ENCODE assay signal across 10 cellular contexts in genomic region chr4:1177274-1178141, GRCh38. TPM values are rescaled to one million over a fixed set of nuclear protein-coding genes. Genes with fewer than 3 reads are reported as not detected.
A peak's percentile ranks its signal among the peaks of the same experiment; 100 is the strongest.
DNase-seq lines count a peak whose midpoint lies in the region; ATAC-seq and TF ChIP-seq lines count a peak whose summit lies in the region.
"Had no signal": no experiment of that assay in that cellular context is flagged by ENCODE, and none has a peak within 500 bp of the region (broad histone marks: within the 10 kb centered on the region; RNA-seq: fewer than 3 reads in every experiment).

No MANE protein-coding gene starts in this region.

- no peak overlapping the region for H2AFZ ChIP-seq in MM.1S (ENCODE audit: low read length)

- no peak overlapping the region for H3K27ac ChIP-seq in lower lobe of right lung
- peak overlapping the region; percentile 31 to 57 for H3K27ac ChIP-seq in uterus
- no peak overlapping the region for H3K27ac ChIP-seq in MM.1S (ENCODE audit: low read length)

- H3K4me2 ChIP-seq in MM.1S (ENCODE audit: low read depth, low read length), result no peak overlapping the region

- intact Hi-C loops in lower lobe of right lung (cut with DNase I), result no loop called here
- intact Hi-C loops in uterus (cut with DNase I; ENCODE audit: low total_unique reads), result no loop called here

- no peak for TF ChIP-seq POLR2A in uterus (IDR thresholded peaks at IDR 0.05)

- TF ChIP-seq CTCF in astrocyte of the cerebellum (IDR thresholded peaks at IDR 0.05; ENCODE audit: low read depth, low read length, missing control alignments) (no peak), lower lobe of right lung (IDR thresholded peaks at IDR 0.05) (no peak), uterus (IDR thresholded peaks at IDR 0.05) (no peak), MM.1S (IDR thresholded peaks at IDR 0.05; ENCODE audit: low read length) (no peak)

- DNase-seq in activated gamma-delta T cell treated with Interleukin-2 at 50 U/mL for 16 hours (peak; percentile 64), activated gamma-delta T cell (lab: John Stamatoyannopoulos, UW) (no peak), astrocyte of the cerebellum (ENCODE audit: low read depth) (peak; percentile 24), lower lobe of right lung (no peak), uterus (peak in 1 of 2 donors; percentile 16), MM.1S (no peak), NCI-H774 (lab: John Stamatoyannopoulos, UW) (no peak)
- DNase-seq: activated CD4-positive, alpha-beta T cell treated with anti-CD3 and anti-CD28 coated beads, Interleukin-2, amount 50 U/mL, for 48 hours; dermis blood vessel endothelial cell had no signal

- no peak overlapping the region for H3K9ac ChIP-seq in MM.1S (ENCODE audit: low read length)

- H3K9me3 ChIP-seq in lower lobe of right lung, result no peaks in the 10 kb centered on the region
- no peaks in the 10 kb centered on the region for H3K9me3 ChIP-seq in uterus
- no peaks in the 10 kb centered on the region for H3K9me3 ChIP-seq in MM.1S (replicated peaks; ENCODE audit: insufficient read depth, low read length)

- no peaks in the 10 kb centered on the region for H3K36me3 ChIP-seq in lower lobe of right lung
- no peaks in the 10 kb centered on the region for H3K36me3 ChIP-seq in uterus
- no peaks in the 10 kb centered on the region for H3K36me3 ChIP-seq in MM.1S (replicated peaks; ENCODE audit: insufficient read depth, low read length)

- H3K4me3 ChIP-seq in astrocyte of the cerebellum (ENCODE audit: low read depth, low read length), result no peak overlapping the region
- H3K4me3 ChIP-seq in lower lobe of right lung, result no peak overlapping the region
- H3K4me3 ChIP-seq in uterus, result no peak overlapping the region
- no peak overlapping the region for H3K4me3 ChIP-seq in MM.1S (ENCODE audit: low read length)

- H3F3A ChIP-seq in MM.1S (ENCODE audit: insufficient read depth, low read length), result no peaks in the 10 kb centered on the region

- ATAC-seq in lower lobe of right lung (peak; percentile 34 to 51), GM19395 (IDR thresholded peaks at IDR 0.05; ENCODE audit: unreplicated experiment) (no peak)

- H3K4me1 ChIP-seq in lower lobe of right lung (peaks cover 6% of the 10 kb centered on the region), uterus (peaks cover 7 to 9% of the 10 kb centered on the region in 2 donors), MM.1S (ENCODE audit: low read length) (no peaks in the 10 kb centered on the region)

- no peaks in the 10 kb centered on the region for H3K79me2 ChIP-seq in MM.1S (ENCODE audit: low read length)

- in situ Hi-C loops in astrocyte of the cerebellum (cut with HindIII; ENCODE audit: low sequenced_read_pairs), result no loop called here

- no peaks in the 10 kb centered on the region for H3K9me2 ChIP-seq in MM.1S (replicated peaks; ENCODE audit: insufficient read depth, low read length)

- H4K20me1 ChIP-seq in MM.1S (ENCODE audit: insufficient read depth, low read length), result no peaks in the 10 kb centered on the region

- H3K27me3 ChIP-seq in lower lobe of right lung (ENCODE audit: low read depth) (peaks cover 10% of the 10 kb centered on the region), uterus (no peaks in the 10 kb centered on the region), MM.1S (replicated peaks; ENCODE audit: insufficient read depth, low read length) (no peaks in the 10 kb centered on the region)

RNA-seq across cellular contexts. Expression of gene SPON2, which starts 5.1 kb away (rescaled TPM):
- total RNA-seq in lower lobe of right lung, result 32.0 TPM
- 100 to 1,000 TPM in 2 of 4 donors, 10 to 100 TPM in 2; 60.6 to 262 (median 115) TPM for total RNA-seq in uterus

Comparison
In these comparisons a context has a peak if more than half of its experiments do, and no peak if none do; other contexts are left out.
1. DNase-seq: peak in activated gamma-delta T cell treated with Interleukin-2 at 50 U/mL for 16 hours (single experiment) and astrocyte of the cerebellum (single experiment); none in activated gamma-delta T cell (single experiment), lower lobe of right lung (single experiment), MM.1S (single experiment) and NCI-H774 (single experiment).
2. H3K27ac ChIP-seq: peak in uterus (2 of 2); none in lower lobe of right lung (single experiment) and MM.1S (single experiment).